16 cellular contexts compared by ENCODE assay signal in the genomic region with DNA sequence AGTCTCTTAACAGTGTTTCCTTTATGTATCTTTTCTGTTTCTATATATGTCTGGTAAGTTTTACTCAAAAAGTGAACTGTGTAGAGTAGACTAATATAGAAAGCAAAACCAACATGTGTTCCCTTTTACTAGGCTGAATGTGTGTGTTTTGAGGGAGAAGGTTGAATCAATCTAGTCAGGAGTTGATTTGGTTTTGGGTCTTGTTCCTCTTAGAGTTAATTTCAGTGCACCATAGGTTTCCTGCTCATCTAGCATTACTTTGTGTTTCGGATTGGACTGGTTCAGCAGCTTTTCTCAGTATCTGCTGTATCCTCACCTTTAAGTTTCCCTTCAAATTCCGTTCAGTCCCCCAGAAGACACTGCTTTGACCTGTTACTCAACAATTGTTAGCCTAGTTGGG. TPM values are rescaled to one million over a fixed set of nuclear protein-coding genes. Genes with fewer than 3 reads are reported as not detected.
DNase-seq lines count a peak whose midpoint lies in the region; ATAC-seq and TF ChIP-seq lines count a peak whose summit lies in the region.
"Had no signal": no experiment of that assay in that cellular context is flagged by ENCODE, and none has a peak within 500 bp of the region (broad histone marks: within the 10 kb centered on the region; RNA-seq: fewer than 3 reads in every experiment).

No MANE protein-coding gene starts in this region.

- DNase-seq in GM20000 (ENCODE audit: low spot score) (peak; percentile 43), germinal center (ENCODE audit: low spot score) (peak; percentile 12), WERI-Rb-1 (no peak), caudate nucleus (lab: John Stamatoyannopoulos, UW) (no peak), Peyer's patch (no peak)
- DNase-seq in stimulated activated CD4-positive, alpha-beta T cell treated with anti-CD3 and anti-CD28 coated beads, Interleukin-1b, Interleukin-23, amount 100 ng/mL, for 48 hours, result no peak
- DNase-seq: CD4-positive, alpha-beta memory T cell; mesendoderm; MG63; NCI-H526; SHP77; spleen had no signal

- H3K9me3 ChIP-seq in WERI-Rb-1 (ENCODE audit: severe bottlenecking), result no peaks in the 10 kb centered on the region
- no peaks in the 10 kb centered on the region for H3K9me3 ChIP-seq in Peyer's patch
- H3K9me3 ChIP-seq: MG63, spleen had no signal

- H3K27ac ChIP-seq in WERI-Rb-1, result no peak overlapping the region
- H3K27ac ChIP-seq in caudate nucleus (ENCODE audit: low read depth, low read length), result no peak overlapping the region
- H3K27ac ChIP-seq in Peyer's patch, result no peak overlapping the region
- H3K27ac ChIP-seq: tibial nerve had no signal

- ATAC-seq in GM18508 (IDR thresholded peaks at IDR 0.05; ENCODE audit: insufficient read depth, unreplicated experiment) (peak; percentile 75), HG03280 (IDR thresholded peaks at IDR 0.05; ENCODE audit: unreplicated experiment) (peak; percentile 77)

- H3K27me3 ChIP-seq in WERI-Rb-1 (ENCODE audit: insufficient read depth, low read depth, severe bottlenecking), result no peaks in the 10 kb centered on the region
- no peaks in the 10 kb centered on the region for H3K27me3 ChIP-seq in Peyer's patch
- H3K27me3 ChIP-seq: MG63, spleen, tibial nerve had no signal

- H3K36me3 ChIP-seq in WERI-Rb-1 (no peaks in the 10 kb centered on the region), Peyer's patch (no peaks in the 10 kb centered on the region)
- H3K36me3 ChIP-seq: spleen, tibial nerve had no signal

- TF ChIP-seq CTCF in GM20000 (IDR thresholded peaks at IDR 0.05; ENCODE audit: extremely low read depth, missing control alignments) (no peak), WERI-Rb-1 (IDR thresholded peaks at IDR 0.05; ENCODE audit: low read depth, low read length) (no peak), Peyer's patch (IDR thresholded peaks at IDR 0.05) (no peak)

- TF ChIP-seq POLR2A in Peyer's patch (IDR thresholded peaks at IDR 0.05), result no peak

- no peaks in the 10 kb centered on the region for H3K4me1 ChIP-seq in Peyer's patch
- H3K4me1 ChIP-seq: spleen, tibial nerve had no signal

- no peak overlapping the region for H3K4me3 ChIP-seq in WERI-Rb-1 (ENCODE audit: low read depth, low read length)
- no peak overlapping the region for H3K4me3 ChIP-seq in Peyer's patch
- H3K4me3 ChIP-seq: MG63, spleen, tibial nerve had no signal

RNA-seq across cellular contexts. Expression of a gene that starts 52.0 kb away (rescaled TPM):
- not detected for total RNA-seq in Peyer's patch
- total RNA-seq: CD4-positive, alpha-beta memory T cell; dermis microvascular lymphatic vessel endothelial cell; spleen; tibial nerve had no signal

RNA-seq across cellular contexts. Expression of a gene that starts 55.3 kb away (rescaled TPM):
- not detected for total RNA-seq in Peyer's patch
- total RNA-seq: CD4-positive, alpha-beta memory T cell; dermis microvascular lymphatic vessel endothelial cell; spleen; tibial nerve had no signal

Comparison
In these comparisons a context has a peak if more than half of its experiments do, and no peak if none do; other contexts are left out.
1. DNase-seq: peak in GM20000 (single experiment) and germinal center (single experiment); none in WERI-Rb-1 (single experiment), caudate nucleus (0 of 61), stimulated activated CD4-positive, alpha-beta T cell treated with anti-CD3 and anti-CD28 coated beads, Interleukin-1b, Interleukin-23, amount 100 ng/mL, for 48 hours (single experiment) and Peyer's patch (0 of 3).